In the genomic region with DNA sequence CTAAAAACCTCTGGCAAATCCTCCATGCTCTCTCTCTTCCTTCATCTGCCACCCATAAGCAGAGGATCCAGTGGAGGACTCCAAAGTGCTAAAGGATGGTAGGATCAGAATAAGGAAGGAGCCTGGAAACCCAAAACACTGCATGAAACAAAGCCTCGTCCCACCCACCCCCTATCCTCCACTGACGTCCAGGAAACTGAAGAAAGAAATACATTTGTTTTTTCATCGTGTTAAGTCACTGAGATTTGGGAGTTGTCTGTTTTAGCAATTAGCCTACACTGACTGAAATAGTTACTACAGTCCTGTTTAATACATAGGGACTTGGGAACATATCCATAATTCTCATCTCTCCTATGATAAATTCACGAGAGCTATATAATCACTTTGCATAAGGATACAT, we compare ENCODE assay signal across 24 cellular contexts. TPM values are rescaled to one million over a fixed set of nuclear protein-coding genes. Genes with fewer than 3 reads are reported as not detected.
"Had no signal": no experiment of that assay in that cellular context is flagged by ENCODE, and none has a peak within 500 bp of the region (broad histone marks: within the 10 kb centered on the region; RNA-seq: fewer than 3 reads in every experiment).

No MANE protein-coding gene starts in this region.

- H3K9me3 ChIP-seq: SJSA1 had no signal

- H3K27me3 ChIP-seq: SJSA1 had no signal

- ATAC-seq: HepG2 had no signal

- H3K4me1 ChIP-seq: SJSA1 had no signal

- DNase-seq: IMR-90, Kasumi-1, MM.1S, NCI-H1092 treated with DMSO at 0.1 percent for 48 hours, NCI-H1436, NCI-H187, NCI-H2029, NCI-H2081 treated with DMSO at 0.1 percent for 48 hours, NCI-H2171, NCI-H226, NCI-H446, NCI-H510A, NCI-H524 treated with DMSO at 0.1 percent for 48 hours, NCI-H69, NCI-H774, Right ventricle myocardium superior, RPMI8226, SIG-M5 had no signal

- H3K4me3 ChIP-seq: SJSA1, SK-N-MC had no signal

- FAIRE-seq: HepG2, RCC 7860 had no signal

- H3K27ac ChIP-seq: KMS-11, SJSA1, SK-N-MC had no signal

RNA-seq across cellular contexts. Expression of a gene that starts 40.4 kb away (rescaled TPM):
- total RNA-seq: M059J had no signal
